Comparison of ENCODE assay signal across 13 cellular contexts in genomic region chr3:66478923-66479322, GRCh38. TPM values are rescaled to one million over a fixed set of nuclear protein-coding genes. Genes with fewer than 3 reads are reported as not detected.
A peak's percentile ranks its signal among the peaks of the same experiment; 100 is the strongest.
DNase-seq lines count a peak whose midpoint lies in the region; ATAC-seq, FAIRE-seq and TF ChIP-seq lines count a peak whose summit lies in the region.
"Had no signal": no experiment of that assay in that cellular context is flagged by ENCODE, and none has a peak within 500 bp of the region (broad histone marks: within the 10 kb centered on the region; RNA-seq: fewer than 3 reads in every experiment).

No MANE protein-coding gene starts in this region.

- H2BK12ac ChIP-seq in H9 (ENCODE audit: insufficient read length, low read depth, low read length) (no peak overlapping the region), H1 (ENCODE audit: low read depth, low read length) (0 out of 2 replicates have a peak overlapping the region, but pooled peaks have one; percentile 32)

- peaks cover 12 to 15% of the 10 kb centered on the region in 2 experiments for H3K4me1 Mint-ChIP-seq in H9

- H3T11ph ChIP-seq in H9 (ENCODE audit: low read length): no peak overlapping the region

- TF ChIP-seq EP300 in H1 (IDR thresholded peaks at IDR 0.05; ENCODE audit: borderline replicate concordance in 1 of 2, low read depth in 2 of 2, low read length in 2 of 2): no peak

- H3K4me2 ChIP-seq in H9 (ENCODE audit: insufficient read depth, insufficient read length, low read length): peak overlapping the region; percentile 6
- H3K4me2 ChIP-seq in H1 (ENCODE audit: insufficient read depth in 1 of 2, low read depth in 2 of 2, low read length in 2 of 2): peak overlapping the region; percentile 12 to 26; a peak in 1 of 4 replicates

- no peaks in the 10 kb centered on the region for H3K27me3 ChIP-seq in H9 (ENCODE audit: insufficient read depth, low read length)
- H3K27me3 ChIP-seq in H1 (replicated peaks in 1 of 4; ENCODE audit: control insufficient read depth in 3 of 4, extremely low read depth in 1 of 4, insufficient read depth in 3 of 4, low read length in 3 of 4): no peaks in the 10 kb centered on the region

- 0 out of 8 replicates have a peak overlapping the region, but pooled peaks of 1 of the 4 experiments have one; percentile 3 for H3K4me3 ChIP-seq in H1 (ENCODE audit: extremely low read depth in 1 of 4, insufficient read depth in 2 of 4, low read depth in 3 of 4, low read length in 4 of 4)
- H3K4me3 ChIP-seq: K562 had no signal

- no peak overlapping the region for H2AK5ac ChIP-seq in H9 (ENCODE audit: insufficient read length, low read length)
- peak overlapping the region; percentile 25; the same call in 1 of the 2 replicates for H2AK5ac ChIP-seq in H1 (ENCODE audit: low read depth, low read length)

- H3K79me2 ChIP-seq in H9 (ENCODE audit: insufficient read depth, low read length): peaks cover 88% of the 10 kb centered on the region
- peaks cover 66 to 100% of the 10 kb centered on the region in 2 experiments for H3K79me2 ChIP-seq in H1 (ENCODE audit: control insufficient read depth in 1 of 2, insufficient read depth in 2 of 2, low read length in 2 of 2)

- no peak for TF ChIP-seq CTCF in H9 (conservative IDR thresholded peaks at IDR 0.05)
- no peak for TF ChIP-seq CTCF in H1 (IDR thresholded peaks at IDR 0.05; ENCODE audit: control extremely low read depth in 1 of 3, insufficient read depth in 1 of 3, low read depth in 1 of 3, low read length in 3 of 3)

- no CpG with 5 or more reads among the region's 8 CpGs for WGBS in H9 (ENCODE audit: extremely low coverage, insufficient read length, low lambda C conversion rate)
- 68% methylated on average over 8 of the region's 8 CpGs; no CpG with 5 or more reads in 1 of the 2 experiments for WGBS in H1 (ENCODE audit: extremely low coverage in 1 of 2, insufficient coverage in 1 of 2, insufficient read length in 1 of 2, insufficient replicate concordance in 2 of 2, low coverage in 1 of 2, low lambda C conversion rate in 2 of 2, missing lambda C conversion rate in 1 of 2), 2 experiments

- H3K27ac ChIP-seq in H9 (ENCODE audit: insufficient read length, low read depth, low read length) (no peak overlapping the region), H1 (ENCODE audit: low read depth, low read length) (no peak overlapping the region)

- peaks cover 0 to 1% (median 0%) of the 10 kb centered on the region in 3 experiments; a peak in 2 of 7 replicates for H3K36me3 Mint-ChIP-seq in H9 (ENCODE audit: insufficient read depth in 1 of 3, low read depth in 3 of 3)
- H3K36me3 Mint-ChIP-seq: CD8-positive, alpha-beta memory T cell had no signal

- H3K9me3 Mint-ChIP-seq in H9: no peaks in the 10 kb centered on the region

- no peak overlapping the region for H2BK15ac ChIP-seq in H9 (ENCODE audit: low read depth, low read length)
- H2BK15ac ChIP-seq in H1 (ENCODE audit: low read length): no peak overlapping the region

- H3K18ac ChIP-seq in H9 (ENCODE audit: insufficient read length, low read depth, low read length) (no peak overlapping the region), H1 (ENCODE audit: extremely low read depth, low read length) (no peak overlapping the region)

- H3K79me1 ChIP-seq in H9 (ENCODE audit: insufficient read depth, low read depth, low read length, poor library complexity, severe bottlenecking) (peaks cover 11% of the 10 kb centered on the region), H1 (ENCODE audit: low read depth, low read length) (peaks cover 37% of the 10 kb centered on the region)

- H2BK20ac ChIP-seq in H9 (ENCODE audit: low read depth, low read length, poor library complexity, severe bottlenecking) (no peak overlapping the region), H1 (ENCODE audit: low read length) (no peak overlapping the region)

- no peak for FAIRE-seq in H1 (lab: Jason Lieb, UNC)
- FAIRE-seq: K562 had no signal

- DNase-seq in H9 (peak; percentile 28), NCI-H510A (lab: John Stamatoyannopoulos, UW) (peak; percentile 71), H1 (ENCODE audit: low read depth in 1 of 2, low spot score in 2 of 2) (no peak), retina (peak; percentile 82), islet precursor cell (no peak), COR-L47 (lab: John Stamatoyannopoulos, UW) (no peak)
- DNase-seq: activated CD4-positive, alpha-beta T cell treated with anti-CD3 and anti-CD28 coated beads, Interleukin-2, amount 50 U/mL, for 48 hours; activated naive CD4-positive, alpha-beta T cell treated with Interleukin-2 at 50 U/mL for 16 hours; CD8-positive, alpha-beta memory T cell; NCI-H2107 had no signal

- H3K14ac ChIP-seq in H9 (ENCODE audit: insufficient read depth, low read length) (no peak overlapping the region), H1 (ENCODE audit: insufficient read length) (no peak overlapping the region)

- no peak overlapping the region for H3K4ac ChIP-seq in H9 (ENCODE audit: low read depth, low read length)
- H3K4ac ChIP-seq in H1 (replicated peaks; ENCODE audit: insufficient read length, low read depth, low read length): no peak overlapping the region

- no peak overlapping the region for H2AFZ ChIP-seq in H9 (ENCODE audit: low read length)
- no peak overlapping the region for H2AFZ ChIP-seq in H1 (ENCODE audit: low read length)

- TF ChIP-seq POLR2A in H1 (IDR thresholded peaks at IDR 0.05; ENCODE audit: control extremely low read depth in 1 of 2, low read depth in 2 of 2, low read length in 2 of 2): no peak

- H3K23ac ChIP-seq in H9 (ENCODE audit: insufficient read length, low read depth, low read length): no peak overlapping the region
- no peak overlapping the region for H3K23ac ChIP-seq in H1 (ENCODE audit: insufficient read length)

- H4K91ac ChIP-seq in H9 (ENCODE audit: insufficient read length, low read depth, low read length) (no peak overlapping the region), H1 (replicated peaks; ENCODE audit: insufficient read length, low read length) (no peak overlapping the region)

- H4K20me1 ChIP-seq in H9 (ENCODE audit: control insufficient read depth, insufficient read depth, insufficient read length): no peaks in the 10 kb centered on the region
- H4K20me1 ChIP-seq in H1 (replicated peaks in 1 of 2; ENCODE audit: control insufficient read depth in 1 of 2, insufficient read depth in 2 of 2, low read length in 2 of 2): peaks cover 53 to 60% of the 10 kb centered on the region in 2 experiments

- no peaks in the 10 kb centered on the region for H3K27me3 Mint-ChIP-seq in H9 (ENCODE audit: low read depth)
- H3K27me3 Mint-ChIP-seq: CD8-positive, alpha-beta memory T cell had no signal

- no peak overlapping the region for H3K9ac ChIP-seq in H9 (ENCODE audit: extremely low read depth, insufficient read length, low read length)
- H3K9ac ChIP-seq in H1 (replicated peaks in 1 of 4; ENCODE audit: extremely low read depth in 1 of 4, low read depth in 3 of 4, low read length in 3 of 4): no peak overlapping the region

- H2BK120ac ChIP-seq in H9 (ENCODE audit: low read depth, low read length, poor library complexity, severe bottlenecking): no peak overlapping the region
- H2BK120ac ChIP-seq in H1 (replicated peaks; ENCODE audit: low read depth, low read length): no peak overlapping the region

- no peak for TF ChIP-seq RAD21 in H1 (IDR thresholded peaks at IDR 0.05 in 1 of 2, conservative IDR thresholded peaks at IDR 0.05 in 1 of 2; ENCODE audit: low read depth in 2 of 2, low read length in 2 of 2)

- H3K4me1 ChIP-seq in H9 (ENCODE audit: insufficient read depth, low read length): peaks cover 51% of the 10 kb centered on the region
- H3K4me1 ChIP-seq in H1 (replicated peaks in 1 of 4; ENCODE audit: control insufficient read depth in 3 of 4, insufficient read depth in 4 of 4, low read length in 3 of 4): peaks cover 13 to 72% (median 49%) of the 10 kb centered on the region in 4 experiments

- no peak overlapping the region for H2BK5ac ChIP-seq in H9 (ENCODE audit: insufficient read length, low read length)
- H2BK5ac ChIP-seq in H1 (ENCODE audit: low read depth, low read length): peak overlapping the region; percentile 83; the same call in 1 of the 2 replicates

- H3K56ac ChIP-seq in H9 (ENCODE audit: insufficient read length, low read depth, low read length) (no peak overlapping the region), H1 (replicated peaks; ENCODE audit: insufficient read length, low read depth, low read length) (no peak overlapping the region)

- peak overlapping the region in 1 of 2 experiments; percentile 60; a peak in 3 of 5 replicates for H3K4me3 Mint-ChIP-seq in H9
- H3K4me3 Mint-ChIP-seq: memory B cell had no signal

- ATAC-seq in HG02759 (IDR thresholded peaks at IDR 0.05; ENCODE audit: unreplicated experiment): no peak
- ATAC-seq: K562 had no signal

- H3K9me3 ChIP-seq in H9 (ENCODE audit: control insufficient read depth, low read depth, low read length) (no peaks in the 10 kb centered on the region), H1 (ENCODE audit: insufficient read depth in 2 of 2, low read depth in 1 of 2, low read length in 1 of 2) (no peaks in the 10 kb centered on the region)

- H3K23me2 ChIP-seq in H9 (ENCODE audit: insufficient read length, low read depth, low read length, poor library complexity, severe bottlenecking): no peaks in the 10 kb centered on the region
- no peaks in the 10 kb centered on the region for H3K23me2 ChIP-seq in H1 (ENCODE audit: low read depth, low read length)

- H4K5ac ChIP-seq in H9 (ENCODE audit: insufficient read length, low read depth, low read length) (no peak overlapping the region), H1 (ENCODE audit: insufficient read length, low read depth, low read length) (peak overlapping the region; percentile 39)

- CTCF ChIA-PET in H1 (lab: Charles Lee; ENCODE audit: partially characterized antibody): interaction anchor here (0.6 to 1.3 kb wide), 7 partner anchors 8 to 153 kb away, joined by 3 to 5 read pairs (median 4); no protein-coding TSS in a partner anchor

- POLR2A ChIA-PET in H1 (lab: Charles Lee; ENCODE audit: partially characterized antibody): interaction anchor here (1.0 to 1.6 kb wide), 6 partner anchors 9 to 37 kb away, joined by 3 to 16 read pairs (median 4); no protein-coding TSS in a partner anchor

- H4K8ac ChIP-seq in H9 (replicated peaks; ENCODE audit: insufficient read length, low read depth, low read length) (no peak overlapping the region), H1 (ENCODE audit: extremely low read depth, insufficient read depth, low read length) (no peak overlapping the region)

- H3K36me3 ChIP-seq in H1 (ENCODE audit: control insufficient read depth in 2 of 4, insufficient read depth in 4 of 4, low read length in 3 of 4): no peaks in the 10 kb centered on the region

- peak overlapping the region; percentile 16 to 87 (median 55); a peak in 5 of 7 replicates for H3K27ac Mint-ChIP-seq in H9
- H3K27ac Mint-ChIP-seq: memory B cell had no signal

RNA-seq across cellular contexts. Expression of gene LRIG1, which starts 21.9 kb away (rescaled TPM):
- total RNA-seq in H9 (2021): 63.3 and 70.3 TPM in 2 replicates
- total RNA-seq in H1 (2021; fragmentation: NEBNext Ultra II Directional; extraction: Animal tissue kit (Norgen Biotek cat#: 25700)): 78.1 and 86.8 TPM in 2 replicates
- polyA plus RNA-seq in H1 (2011; rRNA removed): 88.7 and 94.1 TPM in 2 replicates
- 87.8 TPM for polyA plus RNA-seq in H1 (2011; cell fraction: cytosol; rRNA removed)
- 241 TPM for polyA plus RNA-seq in H1 (2011; cell fraction: nucleus; rRNA removed)
- polyA plus RNA-seq in H1 (2012, experiment 1 of 2): 76.9 to 126 TPM (median 101 TPM) in 4 replicates
- polyA plus RNA-seq in H1 (2012, experiment 2 of 2): 35.9 TPM
- polyA plus RNA-seq in H1 (2013, experiment 1 of 2): 95.4 TPM
- 95.1 TPM for polyA plus RNA-seq in H1 (2013, experiment 2 of 2)
- 291 and 398 TPM in 2 replicates for polyA minus RNA-seq in H1 (2011; rRNA and poly(A)+ RNA removed)
- polyA minus RNA-seq in H1 (2011; cell fraction: cytosol; rRNA and poly(A)+ RNA removed): 82.9 TPM
- polyA minus RNA-seq in H1 (2011; cell fraction: nucleus; rRNA and poly(A)+ RNA removed): 139 TPM

Comparison
In these comparisons a context has a peak if more than half of its experiments do, and no peak if none do; other contexts are left out.
1. DNase-seq: peak in H9 (single experiment), NCI-H510A (single experiment) and retina (single experiment); none in H1 (0 of 2), islet precursor cell (single experiment) and COR-L47 (single experiment).